Comparison of ENCODE assay signal across 25 cellular contexts in the genomic region with DNA sequence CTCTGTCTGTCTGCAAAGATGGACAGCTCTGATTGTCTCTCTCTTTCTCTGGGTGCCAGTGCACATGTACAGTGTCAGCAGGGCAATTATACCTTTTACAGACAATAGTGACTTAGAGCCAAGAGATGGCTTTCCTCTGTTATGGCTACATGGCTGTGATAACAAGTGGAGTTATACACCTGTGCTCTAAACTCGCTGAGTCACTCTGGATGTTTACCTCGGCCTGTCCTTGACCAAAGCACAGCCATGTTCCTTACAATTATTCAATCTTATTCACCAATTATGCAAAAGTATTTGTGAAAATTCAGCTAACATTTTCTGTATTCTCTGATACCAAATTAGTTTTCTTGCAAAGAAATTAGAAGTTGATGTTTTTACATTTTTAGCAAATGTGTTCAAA.
"Had no signal": no experiment of that assay in that cellular context is flagged by ENCODE, and none has a peak within 500 bp of the region (broad histone marks: within the 10 kb centered on the region; RNA-seq: fewer than 3 reads in every experiment).

No MANE protein-coding gene starts in this region.

- H3K27ac ChIP-seq: ascending aorta, body of pancreas had no signal

- H3K4me1 Mint-ChIP-seq: central memory CD8-positive, alpha-beta T cell; T-cell had no signal

- ATAC-seq: activated naive CD8-positive, alpha-beta T cell treated with anti-CD3 and anti-CD28 coated beads, Interleukin-2, amount 50 U/mL, for 24 hours; body of pancreas; T-cell had no signal

- H3K36me3 ChIP-seq: ascending aorta had no signal

- DNase-seq: activated CD4-positive, alpha-beta memory T cell treated with anti-CD3 and anti-CD28 coated beads, Interleukin-2, amount 10 ng/mL, durations not matched to agents 7 days and 5 days; activated CD4-positive, alpha-beta T cell treated with anti-CD3 and anti-CD28 coated beads, Interleukin-2, amount 50 U/mL, for 1 hour; activated CD4-positive, CD25-positive, alpha-beta regulatory T cell; activated CD8-positive, alpha-beta memory T cell treated with anti-CD3 and anti-CD28 coated beads, Interleukin-2, amount 50 U/mL, for 4 hours; activated effector memory CD4-positive, alpha-beta T cell treated with anti-CD3 and anti-CD28 coated beads, Interleukin-2, amount 50 U/mL, for 16 hours; activated naive CD4-positive, alpha-beta T cell treated with Interleukin-2 at 50 U/mL for 16 hours; activated naive CD8-positive, alpha-beta T cell treated with anti-CD3 and anti-CD28 coated beads, Interleukin-2, amount 50 U/mL, for 24 hours; amniotic stem cell; body of pancreas; KG1; NCI-H1092; NCI-H1417; NCI-H1930; NCI-H2171; NCI-H2227 treated with DMSO at 0.1 percent for 48 hours; NCI-H446 treated with DMSO at 0.1 percent for 48 hours; NCI-H524 treated with DMSO at 0.1 percent for 48 hours; NCI-H774; SIG-M5; T-cell; T-helper 2 cell; T1000 had no signal

- H3K27me3 Mint-ChIP-seq: activated naive CD8-positive, alpha-beta T cell treated with anti-CD3 and anti-CD28 coated beads, Interleukin-2, amount 50 U/mL, for 24 hours had no signal

- H3K4me3 Mint-ChIP-seq: activated CD4-positive, alpha-beta memory T cell treated with anti-CD3 and anti-CD28 coated beads, Interleukin-2, amount 10 ng/mL, durations not matched to agents 7 days and 5 days; activated naive CD8-positive, alpha-beta T cell treated with anti-CD3 and anti-CD28 coated beads, Interleukin-2, amount 50 U/mL, for 24 hours; central memory CD8-positive, alpha-beta T cell; T-cell had no signal

- H3K9me3 Mint-ChIP-seq: activated naive CD4-positive, alpha-beta T cell treated with anti-CD3 and anti-CD28 coated beads, Interleukin-2, amount 50 U/mL, for 72 hours; activated naive CD8-positive, alpha-beta T cell treated with anti-CD3 and anti-CD28 coated beads, Interleukin-2, amount 50 U/mL, for 24 hours; central memory CD8-positive, alpha-beta T cell; T-cell had no signal

- H3K36me3 Mint-ChIP-seq: activated naive CD4-positive, alpha-beta T cell treated with anti-CD3 and anti-CD28 coated beads, Interleukin-2, amount 50 U/mL, for 72 hours; T-cell had no signal

- H3K27me3 ChIP-seq: ascending aorta, body of pancreas had no signal

- H3K4me3 ChIP-seq: ascending aorta, body of pancreas had no signal

- H3K4me1 ChIP-seq: ascending aorta, body of pancreas had no signal

- H3K9me3 ChIP-seq: ascending aorta, body of pancreas had no signal

- H3K27ac Mint-ChIP-seq: activated CD4-positive, alpha-beta memory T cell treated with anti-CD3 and anti-CD28 coated beads, Interleukin-2, amount 10 ng/mL, durations not matched to agents 7 days and 5 days; activated naive CD8-positive, alpha-beta T cell treated with anti-CD3 and anti-CD28 coated beads, Interleukin-2, amount 50 U/mL, for 24 hours; T-cell had no signal
